In genomic region chr3:67059443-67059842, GRCh38 we compare ENCODE assay signal across 27 cellular contexts.
"Had no signal": no experiment of that assay in that cellular context is flagged by ENCODE, and none has a peak within 500 bp of the region (broad histone marks: within the 10 kb centered on the region; RNA-seq: fewer than 3 reads in every experiment).

No MANE protein-coding gene starts in this region.

- H3K4me1 ChIP-seq: ascending aorta, breast epithelium, colonic mucosa had no signal

- H3K9me3 ChIP-seq: ascending aorta, breast epithelium, colonic mucosa had no signal

- ATAC-seq: activated naive CD4-positive, alpha-beta T cell treated with anti-CD3 and anti-CD28 coated beads, Interleukin-2, amount 50 U/mL, for 72 hours; activated T-cell treated with anti-CD3 and anti-CD28 coated beads, Interleukin-2, amount 50 U/mL, for 72 hours; esophagus mucosa; T-helper 17 cell had no signal

- H3K4me3 ChIP-seq: ascending aorta, breast epithelium, cardiac muscle cell, colonic mucosa had no signal

- H3K27ac ChIP-seq: ascending aorta, breast epithelium, cardiac muscle cell, colonic mucosa had no signal

- H3K27me3 ChIP-seq: ascending aorta, breast epithelium, cardiac muscle cell, colonic mucosa had no signal

- H3K36me3 ChIP-seq: ascending aorta, breast epithelium, cardiac muscle cell, colonic mucosa had no signal

- DNase-seq: activated CD4-positive, alpha-beta memory T cell treated with anti-CD3 and anti-CD28 coated beads, Interleukin-2, amount 10 ng/mL, durations not matched to agents 7 days and 5 days; activated CD4-positive, alpha-beta T cell treated with anti-CD3 and anti-CD28 coated beads for 1 hour; activated CD4-positive, alpha-beta T cell treated with anti-CD3 and anti-CD28 coated beads for 4 hours; activated CD4-positive, alpha-beta T cell treated with anti-CD3 and anti-CD28 coated beads, Interleukin-2, amount 10 ng/mL, durations not matched to agents 7 days and 5 days; activated CD4-positive, alpha-beta T cell treated with anti-CD3 and anti-CD28 coated beads, Interleukin-2, amount 50 U/mL, for 4 hours; activated CD4-positive, CD25-positive, alpha-beta regulatory T cell; activated CD8-positive, alpha-beta memory T cell treated with anti-CD3 and anti-CD28 coated beads, Interleukin-2, amount 50 U/mL, for 48 hours; activated gamma-delta T cell; activated naive CD4-positive, alpha-beta T cell; activated naive CD4-positive, alpha-beta T cell treated with anti-CD3 and anti-CD28 coated beads, Interleukin-2, amount 10 ng/mL, durations not matched to agents 7 days and 5 days; activated naive CD8-positive, alpha-beta T cell treated with anti-CD3 and anti-CD28 coated beads, Interleukin-2, amount 10 ng/mL, durations not matched to agents 7 days and 5 days; activated T-cell treated with anti-CD3 and anti-CD28 coated beads for 4 hours; activated T-cell treated with anti-CD3 and anti-CD28 coated beads, Interleukin-2, amount 50 U/mL, for 24 hours; activated T-cell treated with anti-CD3 and anti-CD28 coated beads, Interleukin-2, amount 50 U/mL, for 72 hours; central memory CD4-positive, alpha-beta T cell; cerebellar nuclear complex; colonic mucosa; effector CD8-positive, alpha-beta T cell; foreskin fibroblast; head of caudate nucleus; T-helper 17 cell; T1000 had no signal
